ENCODE assay signal across 1 cellular context in the genomic region with DNA sequence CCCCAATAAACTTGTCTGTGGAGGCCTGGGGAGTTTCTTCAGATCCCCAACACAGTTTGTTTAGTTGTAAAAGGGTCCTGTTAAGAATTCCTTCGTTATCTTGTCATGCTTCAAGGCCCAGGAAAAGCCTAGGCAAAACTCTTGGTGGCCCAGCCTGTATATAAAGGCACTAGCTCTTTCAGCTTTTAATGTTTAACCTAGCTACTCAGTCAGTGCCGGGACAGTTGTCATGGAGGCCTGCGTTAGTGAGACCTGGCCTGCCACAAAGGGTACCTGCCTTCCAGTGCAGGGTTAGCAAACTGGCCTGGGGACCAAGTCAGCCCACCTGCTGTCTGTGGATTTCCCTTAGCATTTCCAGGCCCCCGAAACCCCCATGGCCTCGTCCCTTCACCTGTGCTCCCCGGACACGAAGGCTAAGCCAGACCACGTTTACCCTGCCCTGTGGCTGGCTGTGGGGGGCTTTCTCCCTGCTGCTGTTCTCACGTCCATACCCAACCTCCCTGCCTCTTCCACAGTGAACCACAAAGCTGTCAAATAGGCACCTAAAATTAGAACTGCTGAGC.
TF ChIP-seq lines count a peak whose summit lies in the region.

No MANE protein-coding gene starts in this region.

TF ChIP-seq in HepG2, 621 proteins besides CTCF, POLR2A, EP300 and RAD21 (continued from another document):
- TF ChIP-seq, protein P1, sequence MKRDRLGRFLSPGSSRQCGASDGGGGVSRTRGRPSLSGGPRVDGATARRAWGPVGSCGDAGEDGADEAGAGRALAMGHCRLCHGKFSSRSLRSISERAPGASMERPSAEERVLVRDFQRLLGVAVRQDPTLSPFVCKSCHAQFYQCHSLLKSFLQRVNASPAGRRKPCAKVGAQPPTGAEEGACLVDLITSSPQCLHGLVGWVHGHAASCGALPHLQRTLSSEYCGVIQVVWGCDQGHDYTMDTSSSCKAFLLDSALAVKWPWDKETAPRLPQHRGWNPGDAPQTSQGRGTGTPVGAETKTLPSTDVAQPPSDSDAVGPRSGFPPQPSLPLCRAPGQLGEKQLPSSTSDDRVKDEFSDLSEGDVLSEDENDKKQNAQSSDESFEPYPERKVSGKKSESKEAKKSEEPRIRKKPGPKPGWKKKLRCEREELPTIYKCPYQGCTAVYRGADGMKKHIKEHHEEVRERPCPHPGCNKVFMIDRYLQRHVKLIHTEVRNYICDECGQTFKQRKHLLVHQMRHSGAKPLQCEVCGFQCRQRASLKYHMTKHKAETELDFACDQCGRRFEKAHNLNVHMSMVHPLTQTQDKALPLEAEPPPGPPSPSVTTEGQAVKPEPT (CRISPR knock-in tag; IDR thresholded peaks at IDR 0.05; ENCODE audit: low read depth): no peak
- TF ChIP-seq PREB (CRISPR knock-in tag; IDR thresholded peaks at IDR 0.05): no peak
- TF ChIP-seq HHEX (CRISPR knock-in tag; IDR thresholded peaks at IDR 0.05): no peak
- no peak for TF ChIP-seq RARG (CRISPR knock-in tag; IDR thresholded peaks at IDR 0.05; ENCODE audit: low read depth)
- no peak for TF ChIP-seq CC2D1A (CRISPR knock-in tag; IDR thresholded peaks at IDR 0.05)
- TF ChIP-seq SRSF1 (optimal IDR thresholded peaks at IDR 0.05; ENCODE audit: low read depth, low read length): no peak
- no peak for TF ChIP-seq RBM39 (IDR thresholded peaks at IDR 0.05; ENCODE audit: low read depth, low read length, poor library complexity, severe bottlenecking)
- no peak for TF ChIP-seq TRAFD1 (CRISPR knock-in tag; IDR thresholded peaks at IDR 0.05; ENCODE audit: borderline replicate concordance)
- TF ChIP-seq IKZF1 (IDR thresholded peaks at IDR 0.05): no peak
- no peak for TF ChIP-seq ATF7 (IDR thresholded peaks at IDR 0.05)
- TF ChIP-seq ATF7 (CRISPR knock-in tag; IDR thresholded peaks at IDR 0.05): no peak
- TF ChIP-seq, protein P2, sequence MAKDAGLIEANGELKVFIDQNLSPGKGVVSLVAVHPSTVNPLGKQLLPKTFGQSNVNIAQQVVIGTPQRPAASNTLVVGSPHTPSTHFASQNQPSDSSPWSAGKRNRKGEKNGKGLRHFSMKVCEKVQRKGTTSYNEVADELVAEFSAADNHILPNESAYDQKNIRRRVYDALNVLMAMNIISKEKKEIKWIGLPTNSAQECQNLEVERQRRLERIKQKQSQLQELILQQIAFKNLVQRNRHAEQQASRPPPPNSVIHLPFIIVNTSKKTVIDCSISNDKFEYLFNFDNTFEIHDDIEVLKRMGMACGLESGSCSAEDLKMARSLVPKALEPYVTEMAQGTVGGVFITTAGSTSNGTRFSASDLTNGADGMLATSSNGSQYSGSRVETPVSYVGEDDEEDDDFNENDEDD (CRISPR knock-in tag; IDR thresholded peaks at IDR 0.05; ENCODE audit: borderline replicate concordance): no peak
- TF ChIP-seq NR1H2 (CRISPR knock-in tag; IDR thresholded peaks at IDR 0.05; ENCODE audit: borderline replicate concordance, low read depth): no peak
- TF ChIP-seq CREB3 (CRISPR knock-in tag; IDR thresholded peaks at IDR 0.05): no peak
- TF ChIP-seq, protein P3, sequence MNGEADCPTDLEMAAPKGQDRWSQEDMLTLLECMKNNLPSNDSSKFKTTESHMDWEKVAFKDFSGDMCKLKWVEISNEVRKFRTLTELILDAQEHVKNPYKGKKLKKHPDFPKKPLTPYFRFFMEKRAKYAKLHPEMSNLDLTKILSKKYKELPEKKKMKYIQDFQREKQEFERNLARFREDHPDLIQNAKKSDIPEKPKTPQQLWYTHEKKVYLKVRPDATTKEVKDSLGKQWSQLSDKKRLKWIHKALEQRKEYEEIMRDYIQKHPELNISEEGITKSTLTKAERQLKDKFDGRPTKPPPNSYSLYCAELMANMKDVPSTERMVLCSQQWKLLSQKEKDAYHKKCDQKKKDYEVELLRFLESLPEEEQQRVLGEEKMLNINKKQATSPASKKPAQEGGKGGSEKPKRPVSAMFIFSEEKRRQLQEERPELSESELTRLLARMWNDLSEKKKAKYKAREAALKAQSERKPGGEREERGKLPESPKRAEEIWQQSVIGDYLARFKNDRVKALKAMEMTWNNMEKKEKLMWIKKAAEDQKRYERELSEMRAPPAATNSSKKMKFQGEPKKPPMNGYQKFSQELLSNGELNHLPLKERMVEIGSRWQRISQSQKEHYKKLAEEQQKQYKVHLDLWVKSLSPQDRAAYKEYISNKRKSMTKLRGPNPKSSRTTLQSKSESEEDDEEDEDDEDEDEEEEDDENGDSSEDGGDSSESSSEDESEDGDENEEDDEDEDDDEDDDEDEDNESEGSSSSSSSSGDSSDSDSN (CRISPR knock-in tag; IDR thresholded peaks at IDR 0.05): no peak
TF ChIP-seq in HepG2: peak in this region for 0.
